In the genomic region with DNA sequence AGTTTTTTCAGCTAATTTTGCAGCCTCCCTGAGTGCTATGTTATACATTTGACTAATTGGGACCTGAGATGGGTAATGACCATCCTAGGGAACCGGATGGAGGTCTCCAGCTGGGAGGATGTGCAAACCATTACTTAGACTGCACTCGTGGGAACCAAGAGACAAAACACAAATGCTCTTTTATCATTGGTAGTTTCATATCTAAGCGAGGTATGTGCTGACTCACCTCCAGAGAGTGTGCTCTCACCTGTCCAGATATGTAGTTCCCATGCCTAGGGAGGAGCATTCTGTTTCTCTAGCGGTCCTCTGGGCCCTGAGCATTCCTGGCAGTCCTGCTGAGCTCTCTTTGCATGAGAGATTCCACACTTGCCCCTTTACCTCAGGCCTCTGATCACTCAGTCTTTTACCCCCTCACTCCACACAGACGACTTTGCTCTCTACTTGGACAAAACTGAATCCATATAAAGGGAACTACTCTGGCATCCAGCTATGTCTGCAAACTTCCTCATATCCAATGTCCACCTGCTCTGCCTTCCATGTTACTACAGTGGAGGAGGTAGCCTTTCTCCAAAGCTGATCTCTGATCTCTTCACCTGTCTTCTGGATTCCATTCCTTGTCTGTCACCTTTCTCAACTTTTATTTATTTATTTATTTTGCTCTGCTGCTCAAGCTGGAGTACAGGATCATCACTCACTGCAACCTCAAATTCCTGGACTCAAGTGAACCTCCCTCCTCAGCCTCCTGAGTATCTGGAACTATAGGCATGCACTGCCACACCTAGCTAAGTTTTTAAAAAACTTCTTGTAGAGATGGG, we compare ENCODE assay signal across 9 cellular contexts.
DNase-seq lines count a peak whose midpoint lies in the region; ATAC-seq and TF ChIP-seq lines count a peak whose summit lies in the region.
"Had no signal": no experiment of that assay in that cellular context is flagged by ENCODE, and none has a peak within 500 bp of the region (broad histone marks: within the 10 kb centered on the region; RNA-seq: fewer than 3 reads in every experiment).

No MANE protein-coding gene starts in this region.

- BruUV-seq in HCT116 (replicated peaks; lab: Mats Ljungman, UMichigan), result no TSS peak
- BruUV-seq in IMR-90 (replicated peaks; lab: Mats Ljungman, UMichigan), result no TSS peak

- H2BK15ac ChIP-seq in IMR-90 (ENCODE audit: low read depth, low read length), result no peak overlapping the region; the same call in 2 of the 3 replicates

- no peak for TF ChIP-seq RAD21 in HCT116 (IDR thresholded peaks at IDR 0.05; ENCODE audit: low read depth)
- TF ChIP-seq RAD21 in IMR-90 (IDR thresholded peaks at IDR 0.05; ENCODE audit: low read length), result no peak

- peaks cover 14 to 25% of the 10 kb centered on the region in 2 experiments; a peak in 2 of 4 replicates for H3K79me1 ChIP-seq in IMR-90 (ENCODE audit: low read depth in 1 of 2, low read length in 2 of 2)

- peaks cover 15% of the 10 kb centered on the region for H3K36me3 Mint-ChIP-seq in nephron progenitor cell (ENCODE audit: low read depth)

- H2AFZ ChIP-seq in HCT116 (ENCODE audit: low read depth, low read length, poor library complexity, severe bottlenecking), result no peak overlapping the region
- no peak overlapping the region for H2AFZ ChIP-seq in IMR-90 (replicated peaks; ENCODE audit: low read length, poor library complexity)

- H3K9me3 Mint-ChIP-seq in nephron progenitor cell, result no peaks in the 10 kb centered on the region
- H3K9me3 Mint-ChIP-seq: IgD-negative memory B cell had no signal

- H3K4ac ChIP-seq in IMR-90 (ENCODE audit: low read depth, low read length), result no peak overlapping the region

- CTCF ChIA-PET in HCT116 (lab: Charles Lee) (no interaction called here), IMR-90 (lab: Yijun Ruan, JAX) (interaction anchor here (0.6 to 0.7 kb wide), 2 partner anchors 11 to 56 kb away, joined by 5 read pairs; no protein-coding TSS in a partner anchor)

- H2AK9ac ChIP-seq in IMR-90 (replicated peaks; ENCODE audit: low read depth, low read length, poor library complexity), result no peak overlapping the region

- H4K5ac ChIP-seq in IMR-90 (ENCODE audit: low read depth, low read length), result no peak overlapping the region

- TF ChIP-seq POLR2A in HCT116 (IDR thresholded peaks at IDR 0.05; ENCODE audit: borderline replicate concordance, extremely low read depth, insufficient read depth, insufficient read length) (no peak), IMR-90 (IDR thresholded peaks at IDR 0.05; ENCODE audit: low read depth, low read length) (no peak)

- WGBS in IMR-90 (ENCODE audit: extremely low coverage in 2 of 2, insufficient read length in 1 of 2), 2 experiments, result 60% methylated on average over 1 of the region's 5 CpGs; no CpG with 5 or more reads in 1 of the 2 experiments

- no peak for DNase-seq in HCT116 (ENCODE audit: low read depth, low spot score)
- DNase-seq in IMR-90, result peak; percentile 31
- DNase-seq in nephron progenitor cell, result no peak
- no peak for DNase-seq in cerebellar cortex (ENCODE audit: low spot score)
- DNase-seq in globus pallidus (ENCODE audit: low spot score), result no peak
- DNase-seq in hepatic stellate cell (ENCODE audit: low spot score), result no peak
- no peak for DNase-seq in activated CD8-positive, alpha-beta memory T cell treated with anti-CD3 and anti-CD28 coated beads for 24 hours

- H4K91ac ChIP-seq in IMR-90 (ENCODE audit: insufficient read depth, low read depth, low read length), result no peak overlapping the region

- H3K9me1 ChIP-seq in IMR-90 (ENCODE audit: insufficient read depth, low read length), result peaks cover 19% of the 10 kb centered on the region

- H3K4me3 Mint-ChIP-seq in nephron progenitor cell, result no peak overlapping the region
- H3K4me3 Mint-ChIP-seq: IgD-negative memory B cell had no signal

- H3K14ac ChIP-seq in IMR-90 (replicated peaks; ENCODE audit: low read depth, low read length), result no peak overlapping the region; the same call in 1 of the 2 replicates

- peaks cover 43 to 55% of the 10 kb centered on the region in 2 experiments for H3K4me1 ChIP-seq in HCT116 (ENCODE audit: control insufficient read depth in 1 of 2, insufficient read depth in 2 of 2, low read length in 2 of 2)
- H3K4me1 ChIP-seq in IMR-90 (ENCODE audit: control insufficient read depth, insufficient read depth, low read length), result peaks cover 11% of the 10 kb centered on the region

- H3K27me3 ChIP-seq in HCT116 (ENCODE audit: insufficient read depth, low read length) (no peaks in the 10 kb centered on the region), IMR-90 (ENCODE audit: control insufficient read depth, insufficient read depth, low read length) (no peaks in the 10 kb centered on the region)

- dilution Hi-C loops in IMR-90 (cut with HindIII; ENCODE audit: low sequenced_read_pairs, unreplicated experiment), result no loop called here

- H2AK5ac ChIP-seq in IMR-90 (ENCODE audit: low read depth, low read length), result no peak overlapping the region; the same call in 1 of the 2 replicates

- ATAC-seq in GM18907 (IDR thresholded peaks at IDR 0.05; ENCODE audit: unreplicated experiment), result peak; percentile 81
- ATAC-seq in HCT116, result peak; percentile 50
- ATAC-seq in IMR-90 (ENCODE audit: low read depth), result no peak

- H4K8ac ChIP-seq in IMR-90 (ENCODE audit: low read depth in 2 of 2, low read length in 2 of 2), result no peak overlapping the region

- in situ Hi-C loops in IMR-90 (cut with MboI; ENCODE audit: low sequenced_read_pairs), result no loop called here

- H3K36me3 ChIP-seq in HCT116 (ENCODE audit: control insufficient read depth in 1 of 2, insufficient read depth in 2 of 2, low read length in 2 of 2) (no peaks in the 10 kb centered on the region), IMR-90 (ENCODE audit: control insufficient read depth, insufficient read depth, low read length) (peaks cover 7% of the 10 kb centered on the region)

- peak overlapping the region; percentile 2; the same call in 1 of the 2 replicates for H3K23ac ChIP-seq in IMR-90 (ENCODE audit: low read depth, low read length)

- H3K79me2 ChIP-seq in HCT116 (ENCODE audit: insufficient read depth, low read length), result no peaks in the 10 kb centered on the region

- peak overlapping the region; percentile 59 for H3K4me2 ChIP-seq in HCT116 (ENCODE audit: low read length)
- no peak overlapping the region for H3K4me2 ChIP-seq in IMR-90 (ENCODE audit: low read depth, low read length)

- peak overlapping the region; percentile 4 for H3K27ac Mint-ChIP-seq in nephron progenitor cell

- H3K4me3 ChIP-seq in HCT116 (replicated peaks in 1 of 2; ENCODE audit: low read depth in 1 of 2, low read length in 2 of 2) (no peak overlapping the region), IMR-90 (ENCODE audit: insufficient read depth, low read depth, low read length) (no peak overlapping the region)

- peaks cover 6% of the 10 kb centered on the region for H3K4me1 Mint-ChIP-seq in nephron progenitor cell

- POLR2A ChIA-PET in HCT116 (lab: Charles Lee), result no interaction called here
- POLR2A ChIA-PET in IMR-90 (lab: Charles Lee; ENCODE audit: unreplicated experiment), result no interaction called here

- H4K20me1 ChIP-seq in HCT116 (ENCODE audit: insufficient read depth), result no peaks in the 10 kb centered on the region
- peaks cover 4% of the 10 kb centered on the region; the same call in 1 of the 2 replicates for H4K20me1 ChIP-seq in IMR-90 (ENCODE audit: insufficient read depth, low read length)

- no peaks in the 10 kb centered on the region for H3K9me3 ChIP-seq in HCT116 (ENCODE audit: control insufficient read depth in 1 of 2, insufficient read depth in 1 of 2, low read depth in 1 of 2, low read length in 2 of 2)
- no peaks in the 10 kb centered on the region for H3K9me3 ChIP-seq in IMR-90 (ENCODE audit: control insufficient read depth, insufficient read depth, low read length)

- no peak overlapping the region for H3K18ac ChIP-seq in IMR-90 (ENCODE audit: low read depth, low read length)

- H2BK20ac ChIP-seq in IMR-90 (ENCODE audit: low read depth, low read length), result 0 out of 2 replicates have a peak overlapping the region, but pooled peaks have one; percentile 1

- RAD21 ChIA-PET in HCT116 (lab: Charles Lee; ENCODE audit: low non-redundant PET in 1 of 2, low total read pairs in 2 of 2, uncharacterized antibody in 2 of 2, unreplicated experiment in 2 of 2), result no interaction called here

- TF ChIP-seq CTCF in HCT116 (IDR thresholded peaks at IDR 0.05 in 2 of 3, conservative IDR thresholded peaks at IDR 0.05 in 1 of 3; ENCODE audit: borderline replicate concordance in 1 of 3, insufficient read depth in 1 of 3, low read depth in 2 of 3, low read length in 2 of 3) (no peak), IMR-90 (conservative IDR thresholded peaks at IDR 0.05; ENCODE audit: low read depth, low read length) (no peak), nephron progenitor cell (IDR thresholded peaks at IDR 0.05) (no peak)

- no peaks in the 10 kb centered on the region for H3K27me3 Mint-ChIP-seq in nephron progenitor cell (ENCODE audit: low read depth, poor library complexity)
- H3K27me3 Mint-ChIP-seq: IgD-negative memory B cell had no signal

- no peak overlapping the region for H3K27ac ChIP-seq in HCT116 (ENCODE audit: low read depth, low read length)
- no peak overlapping the region for H3K27ac ChIP-seq in IMR-90 (ENCODE audit: insufficient read depth, low read length)

- peak overlapping the region; percentile 27 for H2BK5ac ChIP-seq in IMR-90 (ENCODE audit: low read depth, low read length, poor library complexity, severe bottlenecking)

- intact Hi-C loops in HCT116 (cut with micrococcal nuclease), result loop anchor here (10.0 kb wide), 1 partner anchor 193 kb away; no protein-coding TSS in a partner anchor
- intact Hi-C loops in IMR-90 (cut with micrococcal nuclease), result loop anchor here (5.0 kb wide), 2 partner anchors 90 to 165 kb away; a partner anchor contains a TSS

- H3K56ac ChIP-seq in IMR-90 (ENCODE audit: extremely low read depth, insufficient read depth, low read length), result no peak overlapping the region

- H2BK120ac ChIP-seq in IMR-90 (ENCODE audit: low read depth, low read length), result no peak overlapping the region; the same call in 1 of the 2 replicates

- H3K9ac ChIP-seq in HCT116 (ENCODE audit: low read length) (peak overlapping the region; percentile 50), IMR-90 (ENCODE audit: low read depth, low read length) (no peak overlapping the region)

- no peaks in the 10 kb centered on the region for H3K9me2 ChIP-seq in HCT116 (ENCODE audit: insufficient read depth)

TF ChIP-seq in HCT116, 20 proteins besides CTCF, POLR2A, EP300 and RAD21:
- peak; percentile 15; the same call in 1 of the 2 replicates for TF ChIP-seq FOSL1 (IDR thresholded peaks at IDR 0.05; ENCODE audit: low read depth)
- no peak for TF ChIP-seq SP1 (IDR thresholded peaks at IDR 0.05; ENCODE audit: low read depth)
- TF ChIP-seq TCF7L2 (IDR thresholded peaks at IDR 0.05; ENCODE audit: borderline replicate concordance, extremely low read depth, insufficient read depth, insufficient read length), result no peak

TF ChIP-seq in IMR-90, 13 proteins besides CTCF, POLR2A, EP300 and RAD21:
- TF ChIP-seq BHLHE40 (IDR thresholded peaks at IDR 0.05; ENCODE audit: low read depth, low read length) (no peak), CHD1 (IDR thresholded peaks at IDR 0.05; ENCODE audit: low read depth, low read length) (no peak), CEBPB (IDR thresholded peaks at IDR 0.05; ENCODE audit: low read depth, low read length) (no peak), MAZ (IDR thresholded peaks at IDR 0.05; ENCODE audit: borderline replicate concordance, low read depth, low read length) (no peak), FOS (IDR thresholded peaks at IDR 0.05; ENCODE audit: low read depth, low read length) (no peak)
